Comparison of ENCODE assay signal across 10 cellular contexts in genomic region chr18:650428-650858, GRCh38. TPM values are rescaled to one million over a fixed set of nuclear protein-coding genes. Genes with fewer than 3 reads are reported as not detected.
A peak's percentile ranks its signal among the peaks of the same experiment; 100 is the strongest.
DNase-seq lines count a peak whose midpoint lies in the region; ATAC-seq and FAIRE-seq lines count a peak whose summit lies in the region.
"Had no signal": no experiment of that assay in that cellular context is flagged by ENCODE, and none has a peak within 500 bp of the region (broad histone marks: within the 10 kb centered on the region; RNA-seq: fewer than 3 reads in every experiment).

No MANE protein-coding gene starts in this region.

- intact Hi-C loops in activated T-helper 1 cell treated with anti-CD3 and anti-CD28 coated beads, Interleukin-12 subunit alpha, Interleukin-12 subunit beta, Interleukin-2, Interleukin-4 antibody, amounts not matched to agents 30 ng/mL and 10 ng/mL and 1 ng/mL, durations not matched to agents 14 hours and 24 hours and 36 hours (cut with micrococcal nuclease) = no loop called here

- H3K36me3 Mint-ChIP-seq in activated T-helper 1 cell treated with anti-CD3 and anti-CD28 coated beads, Interleukin-12 subunit alpha, Interleukin-12 subunit beta, Interleukin-2, Interleukin-4 antibody, amounts not matched to agents 30 ng/mL and 10 ng/mL and 1 ng/mL, durations not matched to agents 14 hours and 24 hours and 36 hours (ENCODE audit: low read depth) = peaks cover 2% of the 10 kb centered on the region

- no peaks in the 10 kb centered on the region for H3K9me3 Mint-ChIP-seq in activated T-helper 1 cell treated with anti-CD3 and anti-CD28 coated beads, Interleukin-12 subunit alpha, Interleukin-12 subunit beta, Interleukin-2, Interleukin-4 antibody, amounts not matched to agents 30 ng/mL and 10 ng/mL and 1 ng/mL, durations not matched to agents 14 hours and 24 hours and 36 hours

- ATAC-seq in GM18520 (IDR thresholded peaks at IDR 0.05; ENCODE audit: unreplicated experiment) (peak; percentile 81), GM21717 (IDR thresholded peaks at IDR 0.05; ENCODE audit: unreplicated experiment) (peak; percentile 99), HG03571 (IDR thresholded peaks at IDR 0.05; ENCODE audit: unreplicated experiment) (peak; percentile 96)

- peaks cover 12% of the 10 kb centered on the region for H3K4me1 Mint-ChIP-seq in activated T-helper 1 cell treated with anti-CD3 and anti-CD28 coated beads, Interleukin-12 subunit alpha, Interleukin-12 subunit beta, Interleukin-2, Interleukin-4 antibody, amounts not matched to agents 30 ng/mL and 10 ng/mL and 1 ng/mL, durations not matched to agents 14 hours and 24 hours and 36 hours (ENCODE audit: low read depth)

- peaks cover 4% of the 10 kb centered on the region for H3K27me3 Mint-ChIP-seq in activated T-helper 1 cell treated with anti-CD3 and anti-CD28 coated beads, Interleukin-12 subunit alpha, Interleukin-12 subunit beta, Interleukin-2, Interleukin-4 antibody, amounts not matched to agents 30 ng/mL and 10 ng/mL and 1 ng/mL, durations not matched to agents 14 hours and 24 hours and 36 hours (ENCODE audit: insufficient read depth)

- DNase-seq in activated T-helper 1 cell treated with anti-CD3 and anti-CD28 coated beads, Interleukin-12 subunit alpha, Interleukin-12 subunit beta, Interleukin-2, Interleukin-4 antibody, amounts not matched to agents 30 ng/mL and 10 ng/mL and 1 ng/mL, durations not matched to agents 14 hours and 24 hours and 36 hours (ENCODE audit: low spot score) = peak; percentile 30
- DNase-seq in mucosa of gallbladder (ENCODE audit: low spot score) (no peak), frontal cortex (ENCODE audit: low spot score in 2 of 2) (no peak), GM03348 (ENCODE audit: low spot score) (no peak), NCI-H345 (lab: John Stamatoyannopoulos, UW) (no peak)
- DNase-seq: foreskin melanocyte had no signal

- peak overlapping the region; percentile 36 for H3K27ac Mint-ChIP-seq in activated T-helper 1 cell treated with anti-CD3 and anti-CD28 coated beads, Interleukin-12 subunit alpha, Interleukin-12 subunit beta, Interleukin-2, Interleukin-4 antibody, amounts not matched to agents 30 ng/mL and 10 ng/mL and 1 ng/mL, durations not matched to agents 14 hours and 24 hours and 36 hours

- H3K4me3 Mint-ChIP-seq in activated T-helper 1 cell treated with anti-CD3 and anti-CD28 coated beads, Interleukin-12 subunit alpha, Interleukin-12 subunit beta, Interleukin-2, Interleukin-4 antibody, amounts not matched to agents 30 ng/mL and 10 ng/mL and 1 ng/mL, durations not matched to agents 14 hours and 24 hours and 36 hours = peak overlapping the region; percentile 43

- no peak for FAIRE-seq in frontal cortex (lab: Jason Lieb, UNC)

RNA-seq across cellular contexts. Expression of gene TYMS, which starts 7.0 kb away (rescaled TPM):
- total RNA-seq in activated T-helper 1 cell treated with anti-CD3 and anti-CD28 coated beads, Interleukin-12 subunit alpha, Interleukin-12 subunit beta, Interleukin-2, Interleukin-4 antibody, amounts not matched to agents 30 ng/mL and 10 ng/mL and 1 ng/mL, durations not matched to agents 14 hours and 24 hours and 36 hours = 246 and 257 TPM in 2 replicates
- 5.8 TPM for total RNA-seq in mucosa of gallbladder
- 3.7 TPM for total RNA-seq in frontal cortex

RNA-seq across cellular contexts. Expression of gene CLUL1, which starts 53.7 kb away (rescaled TPM):
- total RNA-seq in activated T-helper 1 cell treated with anti-CD3 and anti-CD28 coated beads, Interleukin-12 subunit alpha, Interleukin-12 subunit beta, Interleukin-2, Interleukin-4 antibody, amounts not matched to agents 30 ng/mL and 10 ng/mL and 1 ng/mL, durations not matched to agents 14 hours and 24 hours and 36 hours = not detected in 2 replicates
- total RNA-seq in mucosa of gallbladder = 0.46 TPM
- total RNA-seq in frontal cortex = 1.6 TPM
- total RNA-seq: HT-29 had no signal

Comparison
In these comparisons a context has a peak if more than half of its experiments do, and no peak if none do; other contexts are left out.
1. RNA of gene TYMS, which starts 7.0 kb away (total RNA-seq): 246 to 257 TPM in activated T-helper 1 cell treated with anti-CD3 and anti-CD28 coated beads, Interleukin-12 subunit alpha, Interleukin-12 subunit beta, Interleukin-2, Interleukin-4 antibody, amounts not matched to agents 30 ng/mL and 10 ng/mL and 1 ng/mL, durations not matched to agents 14 hours and 24 hours and 36 hours; 5.8 TPM in mucosa of gallbladder (single experiment) and 3.7 TPM in frontal cortex (single experiment); every median in the first group is over 10 times any median in the second.
2. Peak in every context shown above with its lines, with median percentiles within 50 percentile points of each other: ATAC-seq.